In genomic region chr10:31947144-31947926, GRCh38 we compare ENCODE assay signal across 9 cellular contexts. TPM values are rescaled to one million over a fixed set of nuclear protein-coding genes. Genes with fewer than 3 reads are reported as not detected.
A peak's percentile ranks its signal among the peaks of the same experiment; 100 is the strongest.
DNase-seq lines count a peak whose midpoint lies in the region; ATAC-seq and TF ChIP-seq lines count a peak whose summit lies in the region.
"Had no signal": no experiment of that assay in that cellular context is flagged by ENCODE, and none has a peak within 500 bp of the region (broad histone marks: within the 10 kb centered on the region; RNA-seq: fewer than 3 reads in every experiment).

No MANE protein-coding gene starts in this region.

- TF ChIP-seq CTCF in RWPE1 (conservative IDR thresholded peaks at IDR 0.05; ENCODE audit: low read depth) (peak; percentile 69), fibroblast of mammary gland (conservative IDR thresholded peaks at IDR 0.05; ENCODE audit: control insufficient read depth, insufficient read depth, low read depth, low read length) (peak; percentile 31)

- no peaks in the 10 kb centered on the region for H3K9me3 ChIP-seq in trophoblast cell (ENCODE audit: insufficient read depth, low read depth, low read length)

- H3K4me1 ChIP-seq in trophoblast cell (ENCODE audit: control insufficient read depth in 1 of 2, insufficient read depth in 2 of 2, low read length in 2 of 2), result peaks cover 0 to 2% of the 10 kb centered on the region in 2 experiments

- H3K27ac ChIP-seq in RWPE1 (peak overlapping the region; percentile 72), trophoblast cell (ENCODE audit: low read depth, low read length) (no peak overlapping the region)

- H2AK5ac ChIP-seq in trophoblast cell (ENCODE audit: low read length), result no peak overlapping the region

- no peak overlapping the region for H2BK120ac ChIP-seq in trophoblast cell (ENCODE audit: insufficient read depth, low read length, poor library complexity)

- H3K23ac ChIP-seq in trophoblast cell (ENCODE audit: low read length), result no peak overlapping the region

- WGBS in trophoblast cell (ENCODE audit: extremely low coverage, insufficient coverage, insufficient read length), result no CpG with 5 or more reads among the region's 7 CpGs

- H2BK12ac ChIP-seq in trophoblast cell (ENCODE audit: low read length), result no peak overlapping the region

- H2BK5ac ChIP-seq in trophoblast cell (ENCODE audit: low read depth, low read length, poor library complexity), result no peak overlapping the region

- H3K4ac ChIP-seq in trophoblast cell (ENCODE audit: low read depth, low read length), result no peak overlapping the region

- no peak overlapping the region for H3K18ac ChIP-seq in trophoblast cell (ENCODE audit: low read length)

- H3K9ac ChIP-seq in trophoblast cell (ENCODE audit: low read length), result no peak overlapping the region

- H3K14ac ChIP-seq in trophoblast cell (ENCODE audit: low read length), result no peak overlapping the region

- H4K8ac ChIP-seq in trophoblast cell (ENCODE audit: low read depth, low read length), result no peak overlapping the region

- DNase-seq in NCI-H2107 treated with DMSO at 0.1 percent for 48 hours (lab: John Stamatoyannopoulos, UW; ENCODE audit: unreplicated experiment), result peak; percentile 6
- no peak for DNase-seq in NCI-H2107 (lab: John Stamatoyannopoulos, UW)
- DNase-seq in RWPE1 (ENCODE audit: low spot score), result peak; percentile 83
- DNase-seq in fibroblast of mammary gland (ENCODE audit: low read depth), result peak; percentile 94
- DNase-seq in trophoblast cell, result peak; percentile 57 to 93
- no peak for DNase-seq in stimulated activated CD4-positive, alpha-beta T cell treated with anti-CD3 and anti-CD28 coated beads, Interleukin-15, amount 100 ng/mL, for 24 hours
- DNase-seq: CD4-positive, CD25-positive, alpha-beta regulatory T cell had no signal

- no peak overlapping the region for H4K12ac ChIP-seq in trophoblast cell (ENCODE audit: low read depth, low read length)

- H2AFZ ChIP-seq in trophoblast cell (ENCODE audit: insufficient read depth, low read length, poor library complexity), result no peak overlapping the region

- no peaks in the 10 kb centered on the region for H3K36me3 ChIP-seq in trophoblast cell (ENCODE audit: control insufficient read depth in 1 of 2, insufficient read depth in 2 of 2, low read length in 2 of 2)

- no peak overlapping the region for H3K4me3 ChIP-seq in fibroblast of mammary gland (ENCODE audit: control insufficient read depth, low read depth, low read length)
- no peak overlapping the region for H3K4me3 ChIP-seq in trophoblast cell (ENCODE audit: low read depth, low read length)

- H3K79me1 ChIP-seq in trophoblast cell (ENCODE audit: low read length), result no peaks in the 10 kb centered on the region

- CTCF ChIA-PET in RWPE1 (lab: Yijun Ruan, JAX), result interaction anchor here (0.8 to 2.7 kb wide), 3 partner anchors 72 to 187 kb away, joined by 3 to 10 read pairs (median 4); no protein-coding TSS in a partner anchor

- peak overlapping the region; percentile 10 for H3K4me2 ChIP-seq in trophoblast cell (ENCODE audit: low read length)

- no peaks in the 10 kb centered on the region for H3K27me3 ChIP-seq in trophoblast cell (ENCODE audit: insufficient read depth, low read length)

- no peak overlapping the region for H4K91ac ChIP-seq in trophoblast cell (ENCODE audit: low read depth, low read length)

- ATAC-seq in HG03108 (IDR thresholded peaks at IDR 0.05; ENCODE audit: unreplicated experiment) (no peak), GM18502 (IDR thresholded peaks at IDR 0.05; ENCODE audit: poor library complexity, unreplicated experiment) (no peak)

- H3K79me2 ChIP-seq in trophoblast cell (ENCODE audit: control insufficient read depth, insufficient read depth, low read length, poor library complexity), result no peaks in the 10 kb centered on the region

- POLR2A ChIA-PET in RWPE1 (lab: Yijun Ruan, JAX; ENCODE audit: low non-redundant PET), result no interaction called here

RNA-seq across cellular contexts. Expression of gene ARHGAP12, which starts 18.7 kb away (rescaled TPM):
- 15.5 and 16.4 TPM in 2 replicates for polyA plus RNA-seq in trophoblast cell (2013)

Comparison
In these comparisons a context has a peak if more than half of its experiments do, and no peak if none do; other contexts are left out.
1. DNase-seq: peak in NCI-H2107 treated with DMSO at 0.1 percent for 48 hours (single experiment), RWPE1 (single experiment), fibroblast of mammary gland (single experiment) and trophoblast cell (2 of 2); none in NCI-H2107 (single experiment) and stimulated activated CD4-positive, alpha-beta T cell treated with anti-CD3 and anti-CD28 coated beads, Interleukin-15, amount 100 ng/mL, for 24 hours (single experiment).